ENCODE assay signal across 10 cellular contexts in the genomic region with DNA sequence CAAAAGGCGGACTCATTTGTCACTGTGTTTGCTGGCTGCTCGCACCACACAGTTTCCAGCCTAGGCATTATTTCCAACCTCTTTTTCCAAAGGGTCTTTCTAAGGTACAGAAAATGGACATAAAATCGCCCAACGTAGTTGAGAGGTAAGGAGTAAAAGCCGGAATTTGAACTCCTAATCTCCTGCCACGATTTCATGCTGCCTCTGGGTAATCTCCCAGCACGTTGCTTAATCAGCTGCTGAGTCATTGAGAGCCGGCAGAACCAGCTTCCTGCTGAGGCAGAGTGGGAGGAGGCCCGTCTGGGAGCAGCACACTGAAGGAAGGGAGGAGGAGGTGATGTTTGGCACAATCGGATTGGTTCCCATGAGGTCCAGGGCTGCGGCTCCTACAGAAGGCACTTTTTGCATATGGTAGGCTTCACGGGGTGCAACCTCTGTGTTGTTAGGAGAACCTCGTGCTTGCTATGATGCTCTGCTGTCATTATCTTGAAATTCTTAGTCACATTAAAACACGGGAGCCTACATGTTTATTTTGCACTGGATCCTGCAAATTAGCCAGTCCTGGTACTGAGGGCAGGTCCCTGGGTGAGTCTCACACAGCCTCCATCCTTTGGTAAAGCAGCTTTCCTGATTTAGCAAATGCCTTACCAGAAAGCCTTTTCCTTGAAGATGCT.
A peak's percentile ranks its signal among the peaks of the same experiment; 100 is the strongest.
DNase-seq lines count a peak whose midpoint lies in the region; ATAC-seq and TF ChIP-seq lines count a peak whose summit lies in the region.
"Had no signal": no experiment of that assay in that cellular context is flagged by ENCODE, and none has a peak within 500 bp of the region (broad histone marks: within the 10 kb centered on the region; RNA-seq: fewer than 3 reads in every experiment).

No MANE protein-coding gene starts in this region.

- H3K4me2 ChIP-seq in DND-41 (ENCODE audit: insufficient read depth, low read length): no peak overlapping the region
- H3K4me2 ChIP-seq: KMS-11 had no signal

- H3K27ac ChIP-seq in DND-41 (ENCODE audit: low read length) (no peak overlapping the region), heart left ventricle (no peak overlapping the region)
- H3K27ac ChIP-seq: KMS-11 had no signal

- no peaks in the 10 kb centered on the region for H3K4me1 Mint-ChIP-seq in activated T-helper 17 cell treated with anti-CD3 and anti-CD28 coated beads, Interleukin-2, amount 50 U/mL, for 72 hours

- H3K79me2 ChIP-seq in DND-41 (ENCODE audit: insufficient read depth, low read length): no peaks in the 10 kb centered on the region

- DNase-seq in DND-41: peak; percentile 13
- DNase-seq in MV-4-11 (lab: John Stamatoyannopoulos, UW): peak; percentile 92
- DNase-seq in heart left ventricle: peak; percentile 29 to 81 (median 68)
- DNase-seq in pons (ENCODE audit: low spot score): peak; percentile 25
- DNase-seq in DMS79 (lab: John Stamatoyannopoulos, UW): no peak

- intact Hi-C loops in heart left ventricle (cut with DNase I): no loop called here

- no peaks in the 10 kb centered on the region for H4K20me1 ChIP-seq in DND-41 (ENCODE audit: insufficient read depth, low read length)

- no peak overlapping the region for H3K4me3 Mint-ChIP-seq in activated T-helper 17 cell treated with anti-CD3 and anti-CD28 coated beads, Interleukin-2, amount 50 U/mL, for 72 hours

- TF ChIP-seq CTCF in DND-41 (IDR thresholded peaks at IDR 0.05; ENCODE audit: borderline replicate concordance, extremely low read depth, low read length, poor library complexity, severe bottlenecking) (no peak), heart left ventricle (IDR thresholded peaks at IDR 0.05) (no peak)

- H3K36me3 Mint-ChIP-seq in activated T-helper 17 cell treated with anti-CD3 and anti-CD28 coated beads, Interleukin-2, amount 50 U/mL, for 72 hours (ENCODE audit: low read depth): no peaks in the 10 kb centered on the region

- no peaks in the 10 kb centered on the region for H3K4me1 ChIP-seq in DND-41 (ENCODE audit: insufficient read depth, low read length)
- peaks cover 0 to 30% (median 2%) of the 10 kb centered on the region in 12 donors for H3K4me1 ChIP-seq in heart left ventricle

- TF ChIP-seq POLR2A in heart left ventricle (IDR thresholded peaks at IDR 0.05): no peak

- H3K27ac Mint-ChIP-seq in activated T-helper 17 cell treated with anti-CD3 and anti-CD28 coated beads, Interleukin-2, amount 50 U/mL, for 72 hours: no peak overlapping the region

- no peaks in the 10 kb centered on the region for H3K27me3 ChIP-seq in DND-41 (ENCODE audit: insufficient read depth, low read length, poor library complexity)
- peaks cover 0 to 18% (median 0%) of the 10 kb centered on the region in 9 donors for H3K27me3 ChIP-seq in heart left ventricle

- no peak overlapping the region for H2AFZ ChIP-seq in DND-41 (ENCODE audit: low read depth, low read length)

- ATAC-seq in DND-41 (ENCODE audit: insufficient read depth, low read depth) (peak; percentile 57; the same call in 2 of the 3 replicates), heart left ventricle (peak; percentile 26 to 98 (median 85)), HG02852 (IDR thresholded peaks at IDR 0.05; ENCODE audit: unreplicated experiment) (no peak), HG02759 (IDR thresholded peaks at IDR 0.05; ENCODE audit: unreplicated experiment) (no peak)
- peak; percentile 80 for ATAC-seq in activated T-helper 17 cell treated with anti-CD3 and anti-CD28 coated beads, Interleukin-2, amount 50 U/mL, for 72 hours (replicated peaks)

- WGBS in heart left ventricle, 4 donors: 10 to 13% (median 11%) methylated on average over 13 to 14 of the region's 14 CpGs

- no peaks in the 10 kb centered on the region for H3K9me3 ChIP-seq in DND-41 (ENCODE audit: insufficient read depth, low read length, severe bottlenecking)
- no peaks in the 10 kb centered on the region for H3K9me3 ChIP-seq in heart left ventricle

- no peak overlapping the region for H3K4me3 ChIP-seq in DND-41 (ENCODE audit: low read depth in 1 of 2, low read length in 2 of 2)
- no peak overlapping the region for H3K4me3 ChIP-seq in heart left ventricle
- H3K4me3 ChIP-seq: skin epidermis had no signal

- H3K9me3 Mint-ChIP-seq in activated T-helper 17 cell treated with anti-CD3 and anti-CD28 coated beads, Interleukin-2, amount 50 U/mL, for 72 hours: no peaks in the 10 kb centered on the region

- peaks cover 2% of the 10 kb centered on the region for H3K27me3 Mint-ChIP-seq in activated T-helper 17 cell treated with anti-CD3 and anti-CD28 coated beads, Interleukin-2, amount 50 U/mL, for 72 hours

- H3K9ac ChIP-seq in DND-41 (ENCODE audit: low read depth, low read length): no peak overlapping the region
- H3K9ac ChIP-seq: KMS-11 had no signal

- H3K36me3 ChIP-seq in DND-41 (ENCODE audit: insufficient read depth, low read length) (no peaks in the 10 kb centered on the region), heart left ventricle (no peaks in the 10 kb centered on the region)

Comparison
In these comparisons a context has a peak if more than half of its experiments do, and no peak if none do; other contexts are left out.
1. ATAC-seq: peak in DND-41 (single experiment), activated T-helper 17 cell treated with anti-CD3 and anti-CD28 coated beads, Interleukin-2, amount 50 U/mL, for 72 hours (single experiment) and heart left ventricle (4 of 4); none in HG02852 (single experiment) and HG02759 (single experiment).